In genomic region chr13:49587311-49587847, GRCh38 we compare ENCODE assay signal across 15 cellular contexts. TPM values are rescaled to one million over a fixed set of nuclear protein-coding genes. Genes with fewer than 3 reads are reported as not detected.
DNase-seq lines count a peak whose midpoint lies in the region; ATAC-seq, FAIRE-seq and TF ChIP-seq lines count a peak whose summit lies in the region.
"Had no signal": no experiment of that assay in that cellular context is flagged by ENCODE, and none has a peak within 500 bp of the region (broad histone marks: within the 10 kb centered on the region; RNA-seq: fewer than 3 reads in every experiment).

No MANE protein-coding gene starts in this region.

- H3K4me3 ChIP-seq in mammary epithelial cell (replicated peaks in 1 of 3; ENCODE audit: insufficient read depth in 1 of 3, low read depth in 2 of 3, low read length in 3 of 3) (no peak overlapping the region), HepG2 (replicated peaks in 1 of 3; ENCODE audit: insufficient read depth in 1 of 3, low read depth in 2 of 3, low read length in 3 of 3) (peak overlapping the region in 1 of 3 experiments; percentile 15; a peak in 1 of 6 replicates)
- no peak overlapping the region for H3K4me3 ChIP-seq in effector memory CD4-positive, alpha-beta T cell (ENCODE audit: insufficient read depth, low read depth, low read length, poor library complexity, severe bottlenecking)
- H3K4me3 ChIP-seq: transverse colon had no signal

- H3K27me3 ChIP-seq in mammary epithelial cell (ENCODE audit: insufficient read depth, low read length) (no peaks in the 10 kb centered on the region), HepG2 (ENCODE audit: control insufficient read depth in 1 of 2, insufficient read depth in 2 of 2, low read length in 2 of 2) (no peaks in the 10 kb centered on the region; a peak in 1 of 5 replicates)
- no peaks in the 10 kb centered on the region for H3K27me3 ChIP-seq in effector memory CD4-positive, alpha-beta T cell (replicated peaks; ENCODE audit: control insufficient read depth, insufficient read depth, low read length, poor library complexity, severe bottlenecking)
- H3K27me3 ChIP-seq: transverse colon had no signal

- intact Hi-C loops in mammary epithelial cell (cut with micrococcal nuclease) (loop anchor here (2.0 kb wide), 1 partner anchor 17 kb away; no protein-coding TSS in a partner anchor), HepG2 (cut with micrococcal nuclease; ENCODE audit: unreplicated experiment) (no loop called here)

- POLR2A ChIA-PET in HepG2 (lab: Yijun Ruan, JAX): interaction anchor here (1.6 to 3.1 kb wide), 2 partner anchors 11 to 144 kb away, joined by 5 to 15 read pairs; partner anchors contain the start of genes CAB39L and SETDB2

- peak; percentile 42 for FAIRE-seq in HepG2 (lab: Jason Lieb, UNC)
- FAIRE-seq: endometrium had no signal

- H4K20me1 ChIP-seq in mammary epithelial cell (ENCODE audit: insufficient read depth, low read length): no peaks in the 10 kb centered on the region
- H4K20me1 ChIP-seq in HepG2 (ENCODE audit: insufficient read depth, low read length): no peaks in the 10 kb centered on the region

- TF ChIP-seq CTCF in mammary epithelial cell (conservative IDR thresholded peaks at IDR 0.05 in 1 of 2, IDR thresholded peaks at IDR 0.05 in 1 of 2; ENCODE audit: extremely low read depth in 1 of 2, insufficient read depth in 1 of 2, low read depth in 1 of 2, low read length in 2 of 2): no peak
- no peak for TF ChIP-seq CTCF in HepG2 (CRISPR knock-in tag; IDR thresholded peaks at IDR 0.05)

- peak; percentile 35 for ATAC-seq in HepG2

- CTCF ChIA-PET in mammary epithelial cell (lab: Charles Lee; ENCODE audit: low non-redundant PET) (interaction anchor here (0.6 kb wide), 1 partner anchor 19 kb away, joined by 3 read pairs; no protein-coding TSS in a partner anchor), HepG2 (lab: Yijun Ruan, JAX; ENCODE audit: low intra/inter-chr PET ratio, low total read pairs) (no interaction called here)

- no peaks in the 10 kb centered on the region for H3K36me3 ChIP-seq in mammary epithelial cell (ENCODE audit: insufficient read depth, low read length)
- H3K36me3 ChIP-seq in HepG2 (replicated peaks in 1 of 2; ENCODE audit: control insufficient read depth in 1 of 2, insufficient read depth in 2 of 2, low read length in 2 of 2): no peaks in the 10 kb centered on the region; a peak in 1 of 5 replicates
- H3K36me3 ChIP-seq in effector memory CD4-positive, alpha-beta T cell (ENCODE audit: control insufficient read depth, insufficient read depth, low read length): no peaks in the 10 kb centered on the region
- H3K36me3 ChIP-seq: transverse colon had no signal

- DNase-seq in AG08396 (ENCODE audit: low spot score): peak; percentile 57
- DNase-seq in HT1080 (ENCODE audit: low read depth): peak; percentile 25
- DNase-seq in mammary epithelial cell: peak; percentile 79
- DNase-seq in HepG2 (ENCODE audit: low spot score): peak; percentile 80
- DNase-seq in effector memory CD4-positive, alpha-beta T cell: no peak
- no peak for DNase-seq in T1000 (lab: John Stamatoyannopoulos, UW)
- DNase-seq in C1 segment of cervical spinal cord (lab: John Stamatoyannopoulos, UW): no peak
- DNase-seq in AML-193 (lab: John Stamatoyannopoulos, UW): no peak
- DNase-seq: activated gamma-delta T cell; DMS 273 treated with DMSO at 0.1 percent for 48 hours; NCI-H1694 treated with DMSO at 0.1 percent for 48 hours; NCI-H774; stimulated activated CD4-positive, alpha-beta T cell treated with anti-CD3 and anti-CD28 coated beads, Interleukin-12 subunit alpha, Interleukin-12 subunit beta, amount 100 ng/mL, for 4 hours; transverse colon had no signal

- peak overlapping the region; percentile 60 for H3K4me2 ChIP-seq in mammary epithelial cell (ENCODE audit: insufficient read depth, low read depth, low read length)
- H3K4me2 ChIP-seq in HepG2 (ENCODE audit: low read depth, low read length): peak overlapping the region; percentile 100

- BruUV-seq in mammary epithelial cell (replicated peaks; lab: Mats Ljungman, UMichigan) (no TSS peak), HepG2 (replicated peaks; lab: Mats Ljungman, UMichigan) (no TSS peak)

- WGBS in mammary epithelial cell (ENCODE audit: low coverage, missing lambda C conversion rate): 0% methylated on average over 2 of the region's 2 CpGs
- WGBS in HepG2 (ENCODE audit: low lambda C conversion rate): 2% methylated on average over 2 of the region's 2 CpGs

- H2AFZ ChIP-seq in mammary epithelial cell (ENCODE audit: low read depth, low read length) (peak overlapping the region; percentile 57), HepG2 (ENCODE audit: low read length) (no peak overlapping the region)

- H3K27ac ChIP-seq in mammary epithelial cell (ENCODE audit: insufficient read depth, low read depth, low read length) (peak overlapping the region; percentile 77), HepG2 (ENCODE audit: extremely low read length, insufficient read depth, low read length) (peak overlapping the region; percentile 69)
- H3K27ac ChIP-seq in effector memory CD4-positive, alpha-beta T cell (ENCODE audit: insufficient read depth, low read length, poor library complexity, severe bottlenecking): no peak overlapping the region

- dilution Hi-C loops in mammary epithelial cell (cut with HindIII; ENCODE audit: low sequenced_read_pairs): no loop called here

- H3K9me3 ChIP-seq in mammary epithelial cell (replicated peaks; ENCODE audit: insufficient read depth, low read length) (no peaks in the 10 kb centered on the region), HepG2 (ENCODE audit: low read length) (no peaks in the 10 kb centered on the region)
- no peaks in the 10 kb centered on the region for H3K9me3 ChIP-seq in effector memory CD4-positive, alpha-beta T cell (ENCODE audit: control insufficient read depth, low read length)
- H3K9me3 ChIP-seq: transverse colon had no signal

- TF ChIP-seq POLR2A in HepG2 (IDR thresholded peaks at IDR 0.05; ENCODE audit: insufficient read depth in 1 of 2, low read depth in 2 of 2, low read length in 2 of 2): no peak

- TF ChIP-seq RAD21 in HepG2 (CRISPR knock-in tag; IDR thresholded peaks at IDR 0.05): no peak

- H3K79me2 ChIP-seq in mammary epithelial cell (ENCODE audit: insufficient read depth, low read length): peaks cover 30% of the 10 kb centered on the region
- H3K79me2 ChIP-seq in HepG2 (ENCODE audit: insufficient read depth, low read length): peaks cover 17% of the 10 kb centered on the region

- peaks cover 33% of the 10 kb centered on the region for H3K4me1 ChIP-seq in mammary epithelial cell (ENCODE audit: insufficient read depth, low read length)
- H3K4me1 ChIP-seq in HepG2 (ENCODE audit: insufficient read depth, low read length): peaks cover 74% of the 10 kb centered on the region
- H3K4me1 ChIP-seq in effector memory CD4-positive, alpha-beta T cell (ENCODE audit: control insufficient read depth, insufficient read depth, low read length, poor library complexity, severe bottlenecking): peaks cover 9% of the 10 kb centered on the region

- in situ Hi-C loops in mammary epithelial cell (cut with MboI; ENCODE audit: low sequenced_read_pairs in 2 of 2) (no loop called here), HepG2 (cut with HindIII; ENCODE audit: extremely low pct_ligation_motif_present, low pct_unique_long_range_greater_than_20kb) (no loop called here)

- peak in 1 of 2 experiments; percentile 80; a peak in 2 of 4 replicates for TF ChIP-seq EP300 in HepG2 (IDR thresholded peaks at IDR 0.05; ENCODE audit: low read depth in 2 of 2, low read length in 2 of 2)
- TF ChIP-seq EP300 in HepG2 (CRISPR knock-in tag; IDR thresholded peaks at IDR 0.05; ENCODE audit: borderline replicate concordance): peak; percentile 79

- H3K9ac ChIP-seq in mammary epithelial cell (ENCODE audit: insufficient read depth, low read length) (no peak overlapping the region), HepG2 (ENCODE audit: insufficient read depth, low read depth, low read length) (no peak overlapping the region; the same call in 1 of the 2 replicates)

RNA-seq across cellular contexts. Expression of gene RCBTB1, which starts 2.0 kb away (rescaled TPM):
- 6.3 and 8.0 TPM in 2 replicates for total RNA-seq in HT1080 (2014; rRNA removed; shearing (Covaris generic))
- polyA plus RNA-seq in HT1080 (2015; cell fraction: cytosol; rRNA removed): 13.1 and 14.9 TPM in 2 replicates
- 16.1 and 19.9 TPM in 2 replicates for polyA plus RNA-seq in HT1080 (2015; cell fraction: nucleus; rRNA removed)
- total RNA-seq in mammary epithelial cell (10 to 100 TPM; 29.9 to 87.5 TPM), HepG2 (2016; rRNA removed; fragmentation: Illumina TruSeq; extraction: Trizol) (21.6 and 28.3 TPM in 2 replicates)
- polyA plus RNA-seq in mammary epithelial cell (13.9 TPM), HepG2 (2011; rRNA removed) (11.0 and 13.4 TPM in 2 replicates)
- 19.2 TPM for polyA minus RNA-seq in mammary epithelial cell
- 3.2 and 3.7 TPM in 2 replicates for total RNA-seq in HepG2 (2016; cell fraction: cytosol; rRNA removed; fragmentation: Illumina TruSeq; extraction: Trizol; ENCODE audit: low read depth)
- 21.1 and 26.2 TPM in 2 replicates for total RNA-seq in HepG2 (2016; cell fraction: insoluble cytoplasmic fraction; rRNA removed; fragmentation: Illumina TruSeq; extraction: Trizol)
- 12.9 and 13.0 TPM in 2 replicates for total RNA-seq in HepG2 (2016; cell fraction: membrane; rRNA removed; fragmentation: Illumina TruSeq; extraction: Trizol)
- 21.1 and 23.4 TPM in 2 replicates for total RNA-seq in HepG2 (2016; cell fraction: nucleus; rRNA removed; fragmentation: Illumina TruSeq; extraction: Trizol)
- 6.5 and 8.7 TPM in 2 replicates for polyA plus RNA-seq in HepG2 (2011; cell fraction: cytosol; rRNA removed)
- 11.5 and 13.2 TPM in 2 replicates for polyA plus RNA-seq in HepG2 (2011; cell fraction: nucleus; rRNA removed)
- polyA plus RNA-seq in HepG2 (2012): 12.5 and 13.4 TPM in 2 replicates
- 1.7 and 1.8 TPM in 2 replicates for polyA plus RNA-seq in HepG2 (2016; cell fraction: cytosol; fragmentation: Illumina TruSeq; extraction: Trizol; ENCODE audit: low read depth)
- 24.7 and 26.7 TPM in 2 replicates for polyA plus RNA-seq in HepG2 (2016; cell fraction: insoluble cytoplasmic fraction; fragmentation: Illumina TruSeq; extraction: Trizol; ENCODE audit: low read depth)
- polyA plus RNA-seq in HepG2 (2016; cell fraction: membrane; fragmentation: Illumina TruSeq; extraction: Trizol; ENCODE audit: low read depth): 7.0 and 7.6 TPM in 2 replicates
- polyA plus RNA-seq in HepG2 (2016; cell fraction: nucleus; fragmentation: Illumina TruSeq; extraction: Trizol; ENCODE audit: insufficient read depth, low read depth): 36.4 and 40.4 TPM in 2 replicates
- 5.9 and 18.2 TPM in 2 replicates for polyA minus RNA-seq in HepG2 (2011; rRNA and poly(A)+ RNA removed; ENCODE audit: low replicate concordance)
- polyA minus RNA-seq in HepG2 (2011; cell fraction: cytosol; rRNA and poly(A)+ RNA removed): 8.4 and 9.7 TPM in 2 replicates
- polyA minus RNA-seq in HepG2 (2011; cell fraction: nucleus; rRNA and poly(A)+ RNA removed): 17.5 and 20.1 TPM in 2 replicates

RNA-seq across cellular contexts. Expression of gene ARL11, which starts 40.9 kb away (rescaled TPM):
- total RNA-seq in HT1080 (2014; rRNA removed; shearing (Covaris generic)): not detected in 2 replicates
- 0.10 TPM in 1 of 2 replicates, not detected in the other for polyA plus RNA-seq in HT1080 (2015; cell fraction: cytosol; rRNA removed)
- not detected in 2 replicates for polyA plus RNA-seq in HT1080 (2015; cell fraction: nucleus; rRNA removed)
- under 1 TPM in 1 of 2 donors, not detected in 1; under 0.01 TPM for total RNA-seq in mammary epithelial cell
- 0.03 TPM for polyA plus RNA-seq in mammary epithelial cell
- not detected for polyA minus RNA-seq in mammary epithelial cell
- 0.04 TPM in 1 of 2 replicates, not detected in the other for total RNA-seq in HepG2 (2016; rRNA removed; fragmentation: Illumina TruSeq; extraction: Trizol)
- total RNA-seq in HepG2 (2016; cell fraction: cytosol; rRNA removed; fragmentation: Illumina TruSeq; extraction: Trizol; ENCODE audit: low read depth): not detected in 2 replicates
- 0.06 and 0.07 TPM in 2 replicates for total RNA-seq in HepG2 (2016; cell fraction: insoluble cytoplasmic fraction; rRNA removed; fragmentation: Illumina TruSeq; extraction: Trizol)
- total RNA-seq in HepG2 (2016; cell fraction: membrane; rRNA removed; fragmentation: Illumina TruSeq; extraction: Trizol): 0.15 TPM in 1 of 2 replicates, not detected in the other
- total RNA-seq in HepG2 (2016; cell fraction: nucleus; rRNA removed; fragmentation: Illumina TruSeq; extraction: Trizol): 0.12 TPM in 1 of 2 replicates, not detected in the other
- 0.17 and 0.22 TPM in 2 replicates for polyA plus RNA-seq in HepG2 (2011; rRNA removed)
- 0.11 and 0.18 TPM in 2 replicates for polyA plus RNA-seq in HepG2 (2011; cell fraction: cytosol; rRNA removed)
- 0.05 and 0.09 TPM in 2 replicates for polyA plus RNA-seq in HepG2 (2011; cell fraction: nucleus; rRNA removed)
- 0.15 TPM in 2 replicates for polyA plus RNA-seq in HepG2 (2012)
- 0.03 TPM in 1 of 2 replicates, not detected in the other for polyA plus RNA-seq in HepG2 (2016; cell fraction: cytosol; fragmentation: Illumina TruSeq; extraction: Trizol; ENCODE audit: low read depth)
- polyA plus RNA-seq in HepG2 (2016; cell fraction: insoluble cytoplasmic fraction; fragmentation: Illumina TruSeq; extraction: Trizol; ENCODE audit: low read depth): 0.05 and 0.11 TPM in 2 replicates
- 0.06 TPM in 1 of 2 replicates, not detected in the other for polyA plus RNA-seq in HepG2 (2016; cell fraction: membrane; fragmentation: Illumina TruSeq; extraction: Trizol; ENCODE audit: low read depth)
- polyA plus RNA-seq in HepG2 (2016; cell fraction: nucleus; fragmentation: Illumina TruSeq; extraction: Trizol; ENCODE audit: insufficient read depth, low read depth): 0.15 TPM in 1 of 2 replicates, not detected in the other
- polyA minus RNA-seq in HepG2 (2011; rRNA and poly(A)+ RNA removed; ENCODE audit: low replicate concordance): 0.18 TPM in 1 of 2 replicates, not detected in the other
- not detected in 2 replicates for polyA minus RNA-seq in HepG2 (2011; cell fraction: cytosol; rRNA and poly(A)+ RNA removed)
- 0.25 and 0.26 TPM in 2 replicates for polyA minus RNA-seq in HepG2 (2011; cell fraction: nucleus; rRNA and poly(A)+ RNA removed)

Comparison
In these comparisons a context has a peak if more than half of its experiments do, and no peak if none do; other contexts are left out.
1. DNase-seq: peak in AG08396 (single experiment), HT1080 (single experiment), mammary epithelial cell (single experiment) and HepG2 (single experiment); none in effector memory CD4-positive, alpha-beta T cell (0 of 3), T1000 (single experiment), C1 segment of cervical spinal cord (0 of 14) and AML-193 (0 of 2).